Comparison of ENCODE assay signal across 8 cellular contexts in genomic region chr11:125164422-125165110, GRCh38. TPM values are rescaled to one million over a fixed set of nuclear protein-coding genes. Genes with fewer than 3 reads are reported as not detected.
A peak's percentile ranks its signal among the peaks of the same experiment; 100 is the strongest.
DNase-seq lines count a peak whose midpoint lies in the region; ATAC-seq and TF ChIP-seq lines count a peak whose summit lies in the region.

A gene with protein sequence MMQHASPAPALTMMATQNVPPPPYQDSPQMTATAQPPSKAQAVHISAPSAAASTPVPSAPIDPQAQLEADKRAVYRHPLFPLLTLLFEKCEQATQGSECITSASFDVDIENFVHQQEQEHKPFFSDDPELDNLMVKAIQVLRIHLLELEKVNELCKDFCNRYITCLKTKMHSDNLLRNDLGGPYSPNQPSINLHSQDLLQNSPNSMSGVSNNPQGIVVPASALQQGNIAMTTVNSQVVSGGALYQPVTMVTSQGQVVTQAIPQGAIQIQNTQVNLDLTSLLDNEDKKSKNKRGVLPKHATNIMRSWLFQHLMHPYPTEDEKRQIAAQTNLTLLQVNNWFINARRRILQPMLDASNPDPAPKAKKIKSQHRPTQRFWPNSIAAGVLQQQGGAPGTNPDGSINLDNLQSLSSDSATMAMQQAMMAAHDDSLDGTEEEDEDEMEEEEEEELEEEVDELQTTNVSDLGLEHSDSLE (plus strand): TSS chr11:125164751. CDS start chr11:125351306, 186,555 bp downstream.

- H3K27me3 ChIP-seq in mononuclear cell (ENCODE audit: insufficient read depth, low read length) = peaks cover 69% of the 10 kb centered on the region

- no peaks in the 10 kb centered on the region for H3K9me3 ChIP-seq in mononuclear cell (ENCODE audit: low read depth, low read length)

- H3K4me3 ChIP-seq in AG09309 (ENCODE audit: control insufficient read depth, low read depth, low read length) = peak within 1 kb of the TSS; percentile 35
- peak within 1 kb of the TSS; percentile 52 for H3K4me3 ChIP-seq in epithelial cell of proximal tubule (ENCODE audit: low read depth, low read length)
- peak within 1 kb of the TSS; percentile 20 for H3K4me3 ChIP-seq in mononuclear cell (ENCODE audit: low read length)

- H3K4me1 ChIP-seq in mononuclear cell (ENCODE audit: insufficient read depth, low read length) = peaks cover 18% of the 10 kb centered on the region

- no peak for ATAC-seq in HG02588 (IDR thresholded peaks at IDR 0.05; ENCODE audit: unreplicated experiment)

- TF ChIP-seq CTCF in AG09309 (IDR thresholded peaks at IDR 0.05; ENCODE audit: control insufficient read depth, insufficient read depth, low read depth, low read length, missing control alignments) (peak; percentile 71), GM20000 (IDR thresholded peaks at IDR 0.05; ENCODE audit: extremely low read depth, missing control alignments) (peak; percentile 40), epithelial cell of proximal tubule (conservative IDR thresholded peaks at IDR 0.05; ENCODE audit: low read depth, low read length) (peak; percentile 48)

- no peak for DNase-seq in AG09309 (ENCODE audit: low read depth)
- DNase-seq in GM20000 (ENCODE audit: low spot score) = peak; percentile 80
- DNase-seq in NCI-H2227 treated with DMSO at 0.1 percent for 48 hours (lab: John Stamatoyannopoulos, UW) = peak; percentile 35
- peak; percentile 64 for DNase-seq in activated T-cell treated with anti-CD3 and anti-CD28 coated beads for 1 hour (ENCODE audit: low read depth)
- no peak for DNase-seq in epithelial cell of proximal tubule (ENCODE audit: low read depth)
- DNase-seq in stimulated activated CD8-positive, alpha-beta memory T cell treated with anti-CD3 and anti-CD28 coated beads, Interleukin-2, amount 100 ng/mL, for 48 hours (ENCODE audit: low read depth in 2 of 2) = peak; percentile 49 to 71

RNA-seq across cellular contexts. Expression of the gene that starts here (rescaled TPM):
- total RNA-seq in epithelial cell of proximal tubule (0.14 TPM in 1 of 2 replicates, not detected in the other), mononuclear cell (under 0.01 TPM)

Comparison
In these comparisons a context has a peak if more than half of its experiments do, and no peak if none do; other contexts are left out.
1. DNase-seq: peak in GM20000 (single experiment), NCI-H2227 treated with DMSO at 0.1 percent for 48 hours (single experiment), activated T-cell treated with anti-CD3 and anti-CD28 coated beads for 1 hour (single experiment) and stimulated activated CD8-positive, alpha-beta memory T cell treated with anti-CD3 and anti-CD28 coated beads, Interleukin-2, amount 100 ng/mL, for 48 hours (2 of 2); none in AG09309 (single experiment) and epithelial cell of proximal tubule (single experiment).
2. Peak in every context shown above with its lines, with median percentiles within 50 percentile points of each other: H3K4me3 ChIP-seq and CTCF ChIP-seq.